In genomic region chrX:132043977-132044376, GRCh38 we compare ENCODE assay signal across 1 cellular context.
TF ChIP-seq lines count a peak whose summit lies in the region.

No MANE protein-coding gene starts in this region.

TF ChIP-seq in GM23338, 12 proteins besides CTCF, POLR2A, EP300 and RAD21 (continued from another document):
- TF ChIP-seq NANOG (IDR thresholded peaks at IDR 0.05; ENCODE audit: borderline replicate concordance) = no peak
- TF ChIP-seq JUNB (IDR thresholded peaks at IDR 0.05; ENCODE audit: unreplicated experiment) = no peak
- TF ChIP-seq ZNF331 (CRISPR knock-in tag; IDR thresholded peaks at IDR 0.05; ENCODE audit: low read depth) = no peak
- TF ChIP-seq CREB1 (CRISPR knock-in tag; IDR thresholded peaks at IDR 0.05; ENCODE audit: low read depth) = no peak
- TF ChIP-seq STAT1 (IDR thresholded peaks at IDR 0.05; ENCODE audit: unreplicated experiment) = no peak
- no peak for TF ChIP-seq ZNF462 (CRISPR knock-in tag; IDR thresholded peaks at IDR 0.05)
- TF ChIP-seq ZNF114 (CRISPR knock-in tag; IDR thresholded peaks at IDR 0.05) = no peak
